In the genomic region with DNA sequence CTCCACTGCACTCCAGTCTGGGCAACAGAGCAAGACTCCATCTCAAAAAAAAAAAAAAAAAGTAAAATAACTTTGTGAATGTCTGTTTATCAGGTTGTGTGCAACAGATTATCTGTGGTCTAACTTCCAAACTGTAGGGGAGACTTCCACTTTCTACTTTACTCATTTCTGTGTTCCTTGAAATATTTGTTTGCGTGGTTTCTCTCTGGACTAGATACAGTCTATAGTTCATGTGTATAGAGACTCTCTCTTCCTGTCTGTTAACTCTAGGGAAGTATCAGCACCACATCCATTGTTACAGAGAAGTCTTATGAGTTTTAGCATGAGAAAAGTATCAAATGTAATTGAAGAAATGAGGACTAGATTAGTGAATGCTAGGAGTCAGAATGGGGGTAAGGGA, we compare ENCODE assay signal across 27 cellular contexts.
"Had no signal": no experiment of that assay in that cellular context is flagged by ENCODE, and none has a peak within 500 bp of the region (broad histone marks: within the 10 kb centered on the region; RNA-seq: fewer than 3 reads in every experiment).

No MANE protein-coding gene starts in this region.

- H3K36me3 Mint-ChIP-seq: activated naive CD4-positive, alpha-beta T cell treated with anti-CD3 and anti-CD28 coated beads, Interleukin-2, amount 10 ng/mL, durations not matched to agents 7 days and 5 days; memory B cell; naive thymus-derived CD8-positive, alpha-beta T cell; stimulated activated memory B cell treated with anti-CD40 and anti-IgM and Interleukin-4, amounts not matched to agents 10 μg/mL and 1 μg/mL and 100 μg/mL, for 72 hours had no signal

- H3K4me1 Mint-ChIP-seq: activated naive CD4-positive, alpha-beta T cell treated with anti-CD3 and anti-CD28 coated beads, Interleukin-2, amount 10 ng/mL, durations not matched to agents 7 days and 5 days; memory B cell; naive thymus-derived CD8-positive, alpha-beta T cell; stimulated activated memory B cell treated with anti-CD40 and anti-IgM and Interleukin-4, amounts not matched to agents 10 μg/mL and 1 μg/mL and 100 μg/mL, for 72 hours; stimulated activated naive CD8-positive, alpha-beta T cell treated with anti-CD3 and anti-CD28 coated beads, Interleukin-15, amount 100 ng/mL, for 72 hours had no signal

- H3K9me3 Mint-ChIP-seq: activated naive CD4-positive, alpha-beta T cell treated with anti-CD3 and anti-CD28 coated beads, Interleukin-2, amount 10 ng/mL, durations not matched to agents 7 days and 5 days had no signal

- DNase-seq: activated CD4-positive, alpha-beta T cell treated with anti-CD3 and anti-CD28 coated beads for 4 hours; activated CD4-positive, alpha-beta T cell treated with anti-CD3 and anti-CD28 coated beads, Interleukin-2, amount 50 U/mL, for 4 hours; activated effector memory CD4-positive, alpha-beta T cell treated with anti-CD3 and anti-CD28 coated beads, Interleukin-2, amount 50 U/mL, for 16 hours; activated naive CD4-positive, alpha-beta T cell treated with anti-CD3 and anti-CD28 coated beads, Interleukin-2, amount 10 ng/mL, durations not matched to agents 7 days and 5 days; activated T-cell treated with anti-CD3 and anti-CD28 coated beads for 4 hours; amniotic stem cell; brain microvascular endothelial cell; head of caudate nucleus; hypothalamus; midbrain; naive thymus-derived CD8-positive, alpha-beta T cell; nucleus accumbens; pancreas; psoas muscle; stimulated activated CD4-positive, alpha-beta T cell treated with anti-CD3 and anti-CD28 coated beads, Interleukin-1b, Interleukin-23, amount 100 ng/mL, for 48 hours; stimulated activated CD4-positive, alpha-beta T cell treated with anti-CD3 and anti-CD28 coated beads, Interleukin-4, amount 100 ng/mL, for 4 hours; stimulated activated CD8-positive, alpha-beta memory T cell treated with anti-CD3 and anti-CD28 coated beads, Interleukin-4, amount 100 ng/mL, for 48 hours; stimulated activated naive CD8-positive, alpha-beta T cell treated with anti-CD3 and anti-CD28 coated beads, Interleukin-15, amount 100 ng/mL, for 72 hours; substantia nigra; T1000; upper lobe of left lung had no signal

- H3K36me3 ChIP-seq: brain microvascular endothelial cell, pancreas, upper lobe of left lung had no signal

- H3K4me3 ChIP-seq: coronary artery, pancreas, psoas muscle, smooth muscle cell, upper lobe of left lung had no signal

- H3K4me3 Mint-ChIP-seq: activated naive CD4-positive, alpha-beta T cell treated with anti-CD3 and anti-CD28 coated beads, Interleukin-2, amount 10 ng/mL, durations not matched to agents 7 days and 5 days; memory B cell; naive thymus-derived CD8-positive, alpha-beta T cell; neural crest cell; stimulated activated memory B cell treated with anti-CD40 and anti-IgM and Interleukin-4, amounts not matched to agents 10 μg/mL and 1 μg/mL and 100 μg/mL, for 72 hours; stimulated activated naive CD8-positive, alpha-beta T cell treated with anti-CD3 and anti-CD28 coated beads, Interleukin-15, amount 100 ng/mL, for 72 hours had no signal

- H3K27ac Mint-ChIP-seq: activated naive CD4-positive, alpha-beta T cell treated with anti-CD3 and anti-CD28 coated beads, Interleukin-2, amount 10 ng/mL, durations not matched to agents 7 days and 5 days; memory B cell; naive thymus-derived CD8-positive, alpha-beta T cell; stimulated activated memory B cell treated with anti-CD40 and anti-IgM and Interleukin-4, amounts not matched to agents 10 μg/mL and 1 μg/mL and 100 μg/mL, for 72 hours; stimulated activated naive CD8-positive, alpha-beta T cell treated with anti-CD3 and anti-CD28 coated beads, Interleukin-15, amount 100 ng/mL, for 72 hours had no signal

- H3K27me3 Mint-ChIP-seq: activated naive CD4-positive, alpha-beta T cell treated with anti-CD3 and anti-CD28 coated beads, Interleukin-2, amount 10 ng/mL, durations not matched to agents 7 days and 5 days; stimulated activated memory B cell treated with anti-CD40 and anti-IgM and Interleukin-4, amounts not matched to agents 10 μg/mL and 1 μg/mL and 100 μg/mL, for 72 hours; stimulated activated naive CD8-positive, alpha-beta T cell treated with anti-CD3 and anti-CD28 coated beads, Interleukin-15, amount 100 ng/mL, for 72 hours had no signal

- H3K27ac ChIP-seq: brain microvascular endothelial cell, coronary artery, pancreas, psoas muscle, upper lobe of left lung, VCaP had no signal

- H3K9me3 ChIP-seq: pancreas, psoas muscle, upper lobe of left lung had no signal

- ATAC-seq: naive thymus-derived CD8-positive, alpha-beta T cell; pancreas; psoas muscle; stimulated activated memory B cell treated with anti-CD40 and anti-IgM and Interleukin-4, amounts not matched to agents 10 μg/mL and 1 μg/mL and 100 μg/mL, for 72 hours; stimulated activated naive CD8-positive, alpha-beta T cell treated with anti-CD3 and anti-CD28 coated beads, Interleukin-15, amount 100 ng/mL, for 72 hours had no signal

- H3K4me1 ChIP-seq: pancreas, psoas muscle, upper lobe of left lung had no signal

- H3K27me3 ChIP-seq: brain microvascular endothelial cell, pancreas, upper lobe of left lung had no signal
